ENCODE assay signal across 1 cellular context in genomic region chr2:127355407-127356008, GRCh38.
TF ChIP-seq lines count a peak whose summit lies in the region.

No MANE protein-coding gene starts in this region.

TF ChIP-seq in HCT116, 20 proteins besides CTCF, POLR2A, EP300 and RAD21 (continued from another document):
- TF ChIP-seq ZBTB33 (IDR thresholded peaks at IDR 0.05; ENCODE audit: extremely low read depth, insufficient replicate concordance, low read length) (no peak), EGR1 (IDR thresholded peaks at IDR 0.05; ENCODE audit: low read depth) (no peak), CEBPB (IDR thresholded peaks at IDR 0.05; ENCODE audit: low read depth) (no peak), YY1 (IDR thresholded peaks at IDR 0.05; ENCODE audit: extremely low read depth, insufficient replicate concordance, low read depth, low read length) (no peak), JUND (IDR thresholded peaks at IDR 0.05) (no peak), FOSL1 (IDR thresholded peaks at IDR 0.05; ENCODE audit: low read depth) (no peak), POLR2AphosphoS5 (IDR thresholded peaks at IDR 0.05; ENCODE audit: low read depth, low read length) (no peak), SIN3A (IDR thresholded peaks at IDR 0.05; ENCODE audit: low read depth) (no peak)
